Comparison of ENCODE assay signal across 1 cellular context in the genomic region with DNA sequence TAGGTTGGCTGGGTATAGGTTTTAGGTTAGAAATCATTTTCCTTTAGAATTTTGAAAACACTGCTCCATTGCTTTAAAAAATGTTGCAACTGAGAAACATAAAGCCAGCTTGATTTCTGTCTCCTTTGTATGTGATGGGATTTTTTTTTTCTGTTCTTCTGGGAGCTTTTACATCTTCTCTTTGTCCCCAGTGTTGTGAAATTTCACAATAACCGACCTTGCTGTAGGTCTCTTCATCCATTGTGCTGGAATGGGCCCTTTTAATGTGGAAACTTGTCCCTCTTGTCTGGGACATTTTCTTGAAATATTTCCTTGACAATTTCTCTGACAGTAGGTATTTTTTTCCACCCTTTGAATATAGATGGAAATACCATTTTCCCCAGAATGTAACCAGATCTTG.
TF ChIP-seq lines count a peak whose summit lies in the region.

No MANE protein-coding gene starts in this region.

TF ChIP-seq in IMR-90, 13 proteins besides CTCF, POLR2A, EP300 and RAD21:
- no peak for TF ChIP-seq FOS (IDR thresholded peaks at IDR 0.05; ENCODE audit: low read depth, low read length)
- TF ChIP-seq CEBPB (IDR thresholded peaks at IDR 0.05; ENCODE audit: low read depth, low read length), result peak; percentile 50; the same call in 1 of the 2 replicates
- TF ChIP-seq SMC3 (IDR thresholded peaks at IDR 0.05; ENCODE audit: low read depth, low read length), result no peak
TF ChIP-seq in IMR-90: peak in this region for 1.
